In the genomic region with DNA sequence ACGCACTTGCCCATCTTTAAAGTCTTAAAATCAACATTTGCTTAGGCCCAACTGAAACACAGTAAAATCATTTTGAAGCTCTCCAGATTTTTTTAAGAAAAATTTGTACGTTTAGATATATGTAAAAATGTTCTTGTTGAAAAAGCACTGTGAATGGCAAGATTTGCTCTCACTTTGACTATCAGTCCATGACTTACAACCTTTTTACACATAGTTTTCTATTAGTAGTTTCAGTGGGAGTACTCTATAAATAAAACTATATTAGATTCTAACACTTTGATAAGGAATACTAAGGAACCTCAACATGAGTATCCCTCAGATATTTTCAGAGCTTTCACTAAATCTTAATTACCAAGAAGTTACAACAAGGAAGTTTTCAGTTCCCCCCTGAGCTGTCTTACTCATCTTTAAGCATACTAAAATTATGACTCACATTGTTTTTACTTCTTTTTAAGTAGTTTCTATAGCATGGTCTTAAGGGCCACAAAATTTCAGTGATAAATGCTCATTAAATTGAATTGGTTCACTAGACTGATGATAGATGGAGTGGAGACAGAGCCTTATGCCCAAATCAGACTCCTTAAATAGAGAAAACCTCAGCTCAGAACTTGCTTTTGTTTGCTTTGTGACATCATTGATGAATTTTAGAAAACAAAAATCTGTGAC, we compare ENCODE assay signal across 9 cellular contexts. TPM values are rescaled to one million over a fixed set of nuclear protein-coding genes. Genes with fewer than 3 reads are reported as not detected.
DNase-seq lines count a peak whose midpoint lies in the region; ATAC-seq and TF ChIP-seq lines count a peak whose summit lies in the region.
"Had no signal": no experiment of that assay in that cellular context is flagged by ENCODE, and none has a peak within 500 bp of the region (broad histone marks: within the 10 kb centered on the region; RNA-seq: fewer than 3 reads in every experiment).

No MANE protein-coding gene starts in this region.

- DNase-seq in NCI-H460 (ENCODE audit: extremely low read depth, low read depth) (peak; percentile 14), kidney epithelial cell (ENCODE audit: low read depth) (peak; percentile 71), neural progenitor cell (ENCODE audit: low spot score) (no peak)
- no peak for DNase-seq in central memory CD4-positive, alpha-beta T cell
- DNase-seq in activated CD4-positive, alpha-beta T cell treated with anti-CD3 and anti-CD28 coated beads for 1 hour = no peak
- DNase-seq in activated CD8-positive, alpha-beta memory T cell treated with anti-CD3 and anti-CD28 coated beads, Interleukin-2, amount 50 U/mL, for 4 hours = no peak

- H3K9ac ChIP-seq in neural progenitor cell = no peak overlapping the region

- no peak for TF ChIP-seq POLR2A in GM18505 (IDR thresholded peaks at IDR 0.05; ENCODE audit: borderline replicate concordance, extremely low read depth, insufficient read depth, insufficient read length)

- peak; percentile 95 for ATAC-seq in GM18505 (IDR thresholded peaks at IDR 0.05; ENCODE audit: unreplicated experiment)
- ATAC-seq in HG02588 (IDR thresholded peaks at IDR 0.05; ENCODE audit: unreplicated experiment) = peak; percentile 87

- peaks cover 1% of the 10 kb centered on the region for H3K9me3 Mint-ChIP-seq in neural progenitor cell

- H3F3A ChIP-seq in neural progenitor cell (ENCODE audit: low read depth) = no peaks in the 10 kb centered on the region

- H3K79me2 ChIP-seq in neural progenitor cell (ENCODE audit: low read depth) = no peaks in the 10 kb centered on the region

- H4K20me1 ChIP-seq in neural progenitor cell (ENCODE audit: low read depth) = no peaks in the 10 kb centered on the region

- H3K4me3 Mint-ChIP-seq in neural progenitor cell = no peak overlapping the region
- H3K4me3 Mint-ChIP-seq: stimulated activated naive CD8-positive, alpha-beta T cell treated with anti-CD3 and anti-CD28 coated beads, Interleukin-15, Interleukin-2, amounts not matched to agents 100 ng/mL and 50 ng/mL, for 24 hours had no signal

- no peaks in the 10 kb centered on the region for H3K27me3 Mint-ChIP-seq in neural progenitor cell (ENCODE audit: insufficient read depth, low read depth)
- H3K27me3 Mint-ChIP-seq: stimulated activated naive CD8-positive, alpha-beta T cell treated with anti-CD3 and anti-CD28 coated beads, Interleukin-15, Interleukin-2, amounts not matched to agents 100 ng/mL and 50 ng/mL, for 24 hours had no signal

- no peak overlapping the region for H3K27ac ChIP-seq in neural progenitor cell

- H3K4me1 ChIP-seq in neural progenitor cell = no peaks in the 10 kb centered on the region

- H3K9me3 ChIP-seq in neural progenitor cell (ENCODE audit: low read depth) = no peaks in the 10 kb centered on the region

- no peaks in the 10 kb centered on the region for H3K4me1 Mint-ChIP-seq in neural progenitor cell

- no peak overlapping the region for H3K4me2 ChIP-seq in neural progenitor cell

- no peak overlapping the region for H3K27ac Mint-ChIP-seq in neural progenitor cell
- H3K27ac Mint-ChIP-seq: stimulated activated naive CD8-positive, alpha-beta T cell treated with anti-CD3 and anti-CD28 coated beads, Interleukin-15, Interleukin-2, amounts not matched to agents 100 ng/mL and 50 ng/mL, for 24 hours had no signal

- H2AFZ ChIP-seq in neural progenitor cell (replicated peaks) = no peak overlapping the region

- no peaks in the 10 kb centered on the region for H3K27me3 ChIP-seq in kidney epithelial cell (ENCODE audit: control insufficient read depth, insufficient read depth, low read length)
- H3K27me3 ChIP-seq in neural progenitor cell = no peaks in the 10 kb centered on the region

- H3K4me3 ChIP-seq in kidney epithelial cell (ENCODE audit: low read depth, low read length) (no peak overlapping the region), neural progenitor cell (no peak overlapping the region)

- no peaks in the 10 kb centered on the region for H3K36me3 Mint-ChIP-seq in neural progenitor cell

- TF ChIP-seq CTCF in kidney epithelial cell (IDR thresholded peaks at IDR 0.05; ENCODE audit: insufficient read depth, low read length, poor library complexity, severe bottlenecking) (no peak), neural progenitor cell (IDR thresholded peaks at IDR 0.05) (no peak)

- H3K36me3 ChIP-seq in kidney epithelial cell (ENCODE audit: control insufficient read depth, insufficient read depth, low read length) = no peaks in the 10 kb centered on the region
- no peaks in the 10 kb centered on the region for H3K36me3 ChIP-seq in neural progenitor cell

RNA-seq across cellular contexts. Expression of a gene that starts 31.6 kb away (rescaled TPM):
- total RNA-seq in NCI-H460 (2014; rRNA removed; shearing (Covaris generic)) = 25.0 and 28.8 TPM in 2 replicates
- 5.8 and 6.1 TPM in 2 replicates for polyA plus RNA-seq in NCI-H460 (2014; cell fraction: nucleus; rRNA removed)
- 43.6 and 45.1 TPM in 2 replicates for total RNA-seq in kidney epithelial cell
- total RNA-seq in neural progenitor cell (ENCODE audit: low replicate concordance) = 15.9 and 18.1 TPM in 2 replicates

Comparison
In these comparisons a context has a peak if more than half of its experiments do, and no peak if none do; other contexts are left out.
1. DNase-seq: peak in NCI-H460 (single experiment) and kidney epithelial cell (single experiment); none in neural progenitor cell (single experiment), central memory CD4-positive, alpha-beta T cell (single experiment), activated CD4-positive, alpha-beta T cell treated with anti-CD3 and anti-CD28 coated beads for 1 hour (single experiment) and activated CD8-positive, alpha-beta memory T cell treated with anti-CD3 and anti-CD28 coated beads, Interleukin-2, amount 50 U/mL, for 4 hours (single experiment).